ENCODE assay signal across 15 cellular contexts in genomic region chr1:11948822-11949458, GRCh38. TPM values are rescaled to one million over a fixed set of nuclear protein-coding genes. Genes with fewer than 3 reads are reported as not detected.
DNase-seq lines count a peak whose midpoint lies in the region; ATAC-seq and TF ChIP-seq lines count a peak whose summit lies in the region.
"Had no signal": no experiment of that assay in that cellular context is flagged by ENCODE, and none has a peak within 500 bp of the region (broad histone marks: within the 10 kb centered on the region; RNA-seq: fewer than 3 reads in every experiment).

No MANE protein-coding gene starts in this region.

- intact Hi-C loops in Caco-2 (cut with micrococcal nuclease; ENCODE audit: unreplicated experiment) = no loop called here

- in situ Hi-C loops in GM23248 (cut with MboI) = no loop called here

- peak; percentile 49; the same call in 1 of the 3 replicates for ATAC-seq in RWPE2 (ENCODE audit: low read depth)

- DNase-seq in COLO668 (lab: John Stamatoyannopoulos, UW; ENCODE audit: unreplicated experiment) (peak; percentile 20), GM23248 (peak; percentile 45), RWPE2 (ENCODE audit: low spot score) (no peak), fibroblast of pulmonary artery (ENCODE audit: low read depth) (peak; percentile 35), KG1 (lab: John Stamatoyannopoulos, UW) (no peak), NCI-H2107 (lab: John Stamatoyannopoulos, UW) (no peak), Caco-2 (no peak)
- DNase-seq: activated CD4-positive, alpha-beta T cell treated with anti-CD3 and anti-CD28 coated beads for 4 hours; EL; hypothalamus; SIG-M5; thyroid gland had no signal

- H3K36me3 Mint-ChIP-seq in Caco-2 (ENCODE audit: insufficient read depth, unreplicated experiment) = peaks cover 36% of the 10 kb centered on the region
- H3K36me3 Mint-ChIP-seq: IgD-negative memory B cell had no signal

- H3K4me3 ChIP-seq in GM23248 = no peak overlapping the region
- H3K4me3 ChIP-seq in RWPE2 (ENCODE audit: severe bottlenecking) = no peak overlapping the region
- H3K4me3 ChIP-seq in fibroblast of pulmonary artery (replicated peaks; ENCODE audit: low read depth, low read length) = no peak overlapping the region
- H3K4me3 ChIP-seq in Caco-2 (ENCODE audit: low read depth, low read length) = no peak overlapping the region
- H3K4me3 ChIP-seq: lung, thyroid gland had no signal

- no peak overlapping the region for H3K4me2 ChIP-seq in GM23248 (ENCODE audit: unreplicated experiment)

- no peaks in the 10 kb centered on the region for H3K9me2 ChIP-seq in GM23248 (ENCODE audit: insufficient read depth)

- peaks cover 26% of the 10 kb centered on the region; the same call in 1 of the 2 replicates for H3K79me2 ChIP-seq in GM23248 (ENCODE audit: insufficient read depth)

- H3K27ac Mint-ChIP-seq in Caco-2 (ENCODE audit: unreplicated experiment) = no peak overlapping the region

- CTCF ChIA-PET in Caco-2 (lab: Charles Lee) = no interaction called here

- H3K27me3 Mint-ChIP-seq in Caco-2 (ENCODE audit: insufficient read depth, unreplicated experiment) = no peaks in the 10 kb centered on the region
- H3K27me3 Mint-ChIP-seq: IgD-negative memory B cell had no signal

- H3K4me1 ChIP-seq in GM23248 (ENCODE audit: insufficient read depth) (peaks cover 6% of the 10 kb centered on the region), RWPE2 (ENCODE audit: insufficient read depth, poor library complexity, severe bottlenecking) (no peaks in the 10 kb centered on the region), Caco-2 (no peaks in the 10 kb centered on the region)
- H3K4me1 ChIP-seq: thyroid gland had no signal

- WGBS in GM23248 (ENCODE audit: low coverage in 1 of 2, low lambda C conversion rate in 2 of 2, missing lambda C conversion rate in 2 of 2), 2 experiments = 88 to 89% methylated on average over 6 of the region's 6 CpGs

- no peaks in the 10 kb centered on the region for H4K20me1 ChIP-seq in GM23248 (ENCODE audit: insufficient read depth)

- H3K27ac ChIP-seq in GM23248 (no peak overlapping the region), RWPE2 (ENCODE audit: poor library complexity, severe bottlenecking) (no peak overlapping the region)
- H3K27ac ChIP-seq: thyroid gland had no signal

- H3K4me3 Mint-ChIP-seq in Caco-2 (ENCODE audit: unreplicated experiment) = no peak overlapping the region
- H3K4me3 Mint-ChIP-seq: IgD-negative memory B cell, neural crest cell had no signal

- no TSS peak for BruUV-seq in Caco-2 (replicated peaks; lab: Mats Ljungman, UMichigan)

- H3F3A ChIP-seq in GM23248 (ENCODE audit: insufficient read depth) = peaks cover 6% of the 10 kb centered on the region; the same call in 1 of the 2 replicates

- peaks cover 17% of the 10 kb centered on the region; the same call in 1 of the 2 replicates for H3K36me3 ChIP-seq in GM23248 (ENCODE audit: low read depth)
- H3K36me3 ChIP-seq in RWPE2 (ENCODE audit: low read depth) = peaks cover 47% of the 10 kb centered on the region
- H3K36me3 ChIP-seq in Caco-2 (ENCODE audit: control insufficient read depth, insufficient read depth, low read length) = peaks cover 3% of the 10 kb centered on the region; the same call in 1 of the 2 replicates

- H2AFZ ChIP-seq in GM23248 = no peak overlapping the region

- H3K27me3 ChIP-seq in GM23248 (replicated peaks; ENCODE audit: insufficient read depth) (no peaks in the 10 kb centered on the region), RWPE2 (ENCODE audit: insufficient read depth, poor library complexity, severe bottlenecking) (no peaks in the 10 kb centered on the region), Caco-2 (replicated peaks; ENCODE audit: control insufficient read depth, insufficient read depth, low read length) (no peaks in the 10 kb centered on the region)
- H3K27me3 ChIP-seq: thyroid gland had no signal

- H3K9ac ChIP-seq in GM23248 = no peak overlapping the region

- no peak for TF ChIP-seq CTCF in RWPE2 (IDR thresholded peaks at IDR 0.05; ENCODE audit: poor library complexity, severe bottlenecking)
- TF ChIP-seq CTCF in fibroblast of pulmonary artery (IDR thresholded peaks at IDR 0.05; ENCODE audit: low read length, missing control alignments) = no peak
- no peak for TF ChIP-seq CTCF in Caco-2 (IDR thresholded peaks at IDR 0.05; ENCODE audit: insufficient read depth in 1 of 2, low read depth in 1 of 2, low read length in 1 of 2, severe bottlenecking in 1 of 2, unreplicated experiment in 1 of 2)

- no peaks in the 10 kb centered on the region for H3K4me1 Mint-ChIP-seq in Caco-2 (ENCODE audit: low read depth, unreplicated experiment)

- no peaks in the 10 kb centered on the region for H3K9me3 Mint-ChIP-seq in Caco-2 (ENCODE audit: unreplicated experiment)
- H3K9me3 Mint-ChIP-seq: IgD-negative memory B cell, neural crest cell had no signal

- no peaks in the 10 kb centered on the region for H3K9me3 ChIP-seq in GM23248 (ENCODE audit: low read depth)
- H3K9me3 ChIP-seq in RWPE2 (ENCODE audit: severe bottlenecking) = no peaks in the 10 kb centered on the region
- H3K9me3 ChIP-seq in Caco-2 = no peaks in the 10 kb centered on the region
- H3K9me3 ChIP-seq: thyroid gland had no signal

- POLR2A ChIA-PET in Caco-2 (lab: Charles Lee) = interaction anchor here (0.6 kb wide), 1 partner anchor 99 kb away, joined by 4 read pairs; no protein-coding TSS in a partner anchor

RNA-seq across cellular contexts. Expression of gene PLOD1, which starts 14.4 kb away (rescaled TPM):
- total RNA-seq in GM23248 (2014; rRNA removed; shearing (Covaris generic)) = 633 and 640 TPM in 2 replicates
- polyA plus RNA-seq in GM23248 (2016; fragmentation: Nextera tagmentation; extraction: Ambion mirVana) = 443 and 482 TPM in 2 replicates
- total RNA-seq in Caco-2 (2022) = 89.3 and 91.7 TPM in 2 replicates

RNA-seq across cellular contexts. Expression of gene KIAA2013, which starts 22.7 kb away (rescaled TPM):
- 100 and 116 TPM in 2 replicates for total RNA-seq in GM23248 (2014; rRNA removed; shearing (Covaris generic))
- polyA plus RNA-seq in GM23248 (2016; fragmentation: Nextera tagmentation; extraction: Ambion mirVana) = 10.5 and 10.7 TPM in 2 replicates
- 46.1 and 47.3 TPM in 2 replicates for total RNA-seq in Caco-2 (2022)

RNA-seq across cellular contexts. Expression of gene MFN2, which starts 31.3 kb away (rescaled TPM):
- 57.9 and 59.8 TPM in 2 replicates for total RNA-seq in GM23248 (2014; rRNA removed; shearing (Covaris generic))
- polyA plus RNA-seq in GM23248 (2016; fragmentation: Nextera tagmentation; extraction: Ambion mirVana) = 48.0 and 49.6 TPM in 2 replicates
- total RNA-seq in Caco-2 (2022) = 73.9 and 74.1 TPM in 2 replicates

Comparison
In these comparisons a context has a peak if more than half of its experiments do, and no peak if none do; other contexts are left out.
1. DNase-seq: peak in COLO668 (single experiment), GM23248 (single experiment) and fibroblast of pulmonary artery (single experiment); none in RWPE2 (single experiment), KG1 (single experiment), NCI-H2107 (single experiment) and Caco-2 (0 of 2).